8 cellular contexts compared by ENCODE assay signal in genomic region chr1:235074335-235075120, GRCh38. TPM values are rescaled to one million over a fixed set of nuclear protein-coding genes. Genes with fewer than 3 reads are reported as not detected.
DNase-seq lines count a peak whose midpoint lies in the region; ATAC-seq, FAIRE-seq and TF ChIP-seq lines count a peak whose summit lies in the region.

No MANE protein-coding gene starts in this region.

- intact Hi-C loops in lower lobe of right lung (cut with DNase I) = loop anchor here (10.0 kb wide), 1 partner anchor 470 kb away; no protein-coding TSS in a partner anchor

- no peak for FAIRE-seq in bronchial epithelial cell (lab: Jason Lieb, UNC)

- peak overlapping the region; percentile 91 for H3K27ac Mint-ChIP-seq in T-helper 2 cell treated with Interferon-gamma antibody and Interleukin-4, amounts not matched to agents 5 μg/mL and 100 μg/mL, for 36 hours

- no peak overlapping the region for H3K4me3 ChIP-seq in bronchial epithelial cell (ENCODE audit: low read depth, low read length)
- H3K4me3 ChIP-seq in lower lobe of right lung = peak overlapping the region; percentile 4

- H3K36me3 ChIP-seq in bronchial epithelial cell (ENCODE audit: control insufficient read depth, insufficient read depth, low read length) (no peaks in the 10 kb centered on the region), lower lobe of right lung (no peaks in the 10 kb centered on the region)

- ATAC-seq in GM21619 (IDR thresholded peaks at IDR 0.05; ENCODE audit: unreplicated experiment) = peak; percentile 41
- ATAC-seq in lower lobe of right lung = peak in 1 of 2 donors; percentile 1

- H3K27me3 ChIP-seq in bronchial epithelial cell (ENCODE audit: control insufficient read depth, insufficient read depth, low read length) (no peaks in the 10 kb centered on the region), lower lobe of right lung (ENCODE audit: low read depth) (no peaks in the 10 kb centered on the region)

- H3K27ac ChIP-seq in lower lobe of right lung = peak overlapping the region; percentile 84

- no peak for TF ChIP-seq CTCF in bronchial epithelial cell (IDR thresholded peaks at IDR 0.05; ENCODE audit: insufficient read depth, low read length, severe bottlenecking)
- no peak for TF ChIP-seq CTCF in lower lobe of right lung (IDR thresholded peaks at IDR 0.05)

- DNase-seq in EL (peak; percentile 63), M059J (ENCODE audit: low read depth) (peak; percentile 90), bronchial epithelial cell (ENCODE audit: low read depth) (peak; percentile 81), lower lobe of right lung (peak; percentile 51), mesenteric fat pad (ENCODE audit: low spot score) (no peak)
- DNase-seq in T-helper 2 cell treated with Interferon-gamma antibody and Interleukin-4, amounts not matched to agents 5 μg/mL and 100 μg/mL, for 36 hours (ENCODE audit: low spot score) = peak; percentile 77
- DNase-seq in stimulated activated CD4-positive, alpha-beta T cell treated with anti-CD3 and anti-CD28 coated beads, TNF-alpha, amount 100 ng/mL, for 48 hours (ENCODE audit: low read depth in 3 of 3) = peak; percentile 34 to 56 (median 50)

- H3K4me1 Mint-ChIP-seq in T-helper 2 cell treated with Interferon-gamma antibody and Interleukin-4, amounts not matched to agents 5 μg/mL and 100 μg/mL, for 36 hours (ENCODE audit: low read depth) = peaks cover 36% of the 10 kb centered on the region

- peaks cover 84% of the 10 kb centered on the region for H3K4me1 ChIP-seq in lower lobe of right lung

- no peaks in the 10 kb centered on the region for H3K27me3 Mint-ChIP-seq in T-helper 2 cell treated with Interferon-gamma antibody and Interleukin-4, amounts not matched to agents 5 μg/mL and 100 μg/mL, for 36 hours (ENCODE audit: low read depth)

- H3K9me3 ChIP-seq in lower lobe of right lung = no peaks in the 10 kb centered on the region

- no peaks in the 10 kb centered on the region for H3K9me3 Mint-ChIP-seq in T-helper 2 cell treated with Interferon-gamma antibody and Interleukin-4, amounts not matched to agents 5 μg/mL and 100 μg/mL, for 36 hours

- H3K4me3 Mint-ChIP-seq in T-helper 2 cell treated with Interferon-gamma antibody and Interleukin-4, amounts not matched to agents 5 μg/mL and 100 μg/mL, for 36 hours = peak overlapping the region; percentile 50

- no peaks in the 10 kb centered on the region for H3K36me3 Mint-ChIP-seq in T-helper 2 cell treated with Interferon-gamma antibody and Interleukin-4, amounts not matched to agents 5 μg/mL and 100 μg/mL, for 36 hours (ENCODE audit: low read depth)

RNA-seq across cellular contexts. Expression of gene TOMM20, which starts 54.1 kb away (rescaled TPM):
- 44.5 and 72.8 TPM in 2 replicates for total RNA-seq in M059J (2014; rRNA removed; shearing (Covaris generic))
- total RNA-seq in bronchial epithelial cell (63.6 and 99.0 TPM in 2 replicates), lower lobe of right lung (88.4 TPM), mesenteric fat pad (107 TPM)
